In genomic region chr2:180707175-180707866, GRCh38 we compare ENCODE assay signal across 16 cellular contexts.
A peak's percentile ranks its signal among the peaks of the same experiment; 100 is the strongest.
DNase-seq lines count a peak whose midpoint lies in the region; ATAC-seq, FAIRE-seq and TF ChIP-seq lines count a peak whose summit lies in the region.
"Had no signal": no experiment of that assay in that cellular context is flagged by ENCODE, and none has a peak within 500 bp of the region (broad histone marks: within the 10 kb centered on the region; RNA-seq: fewer than 3 reads in every experiment).

No MANE protein-coding gene starts in this region.

- peak overlapping the region; percentile 28 for H3K27ac Mint-ChIP-seq in glutamatergic neuron (ENCODE audit: unreplicated experiment)
- no peak overlapping the region for H3K27ac Mint-ChIP-seq in activated CD4-positive, alpha-beta memory T cell treated with anti-CD3 and anti-CD28 coated beads, Interleukin-2, amount 10 ng/mL, durations not matched to agents 7 days and 5 days
- H3K27ac Mint-ChIP-seq: B cell; CD4-positive, CD25-positive, alpha-beta regulatory T cell; H9; IgD-negative memory B cell had no signal

- no TSS peak for BruUV-seq in A673 (replicated peaks; lab: Mats Ljungman, UMichigan)

- H3K9me3 ChIP-seq in A673 (ENCODE audit: low read depth, low read length, poor library complexity, severe bottlenecking): no peaks in the 10 kb centered on the region
- H3K9me3 ChIP-seq: Caco-2, SJCRH30 had no signal

- ATAC-seq in esophagus mucosa: no peak

- no peak overlapping the region for H3K4me3 Mint-ChIP-seq in glutamatergic neuron (ENCODE audit: unreplicated experiment)
- H3K4me3 Mint-ChIP-seq in activated CD4-positive, alpha-beta memory T cell treated with anti-CD3 and anti-CD28 coated beads, Interleukin-2, amount 10 ng/mL, durations not matched to agents 7 days and 5 days: no peak overlapping the region
- H3K4me3 Mint-ChIP-seq: B cell; CD4-positive, CD25-positive, alpha-beta regulatory T cell; H9; IgD-negative memory B cell had no signal

- intact Hi-C loops in A673 (cut with micrococcal nuclease; ENCODE audit: unreplicated experiment): no loop called here

- H3K27ac ChIP-seq in 22Rv1 (peak overlapping the region; percentile 7), A673 (ENCODE audit: low read depth, low read length, poor library complexity, severe bottlenecking) (no peak overlapping the region)
- H3K27ac ChIP-seq: RWPE1, SJCRH30 had no signal

- TF ChIP-seq CTCF in 22Rv1 (IDR thresholded peaks at IDR 0.05): no peak
- no peak for TF ChIP-seq CTCF in D721Med (IDR thresholded peaks at IDR 0.05; ENCODE audit: insufficient read depth, missing control alignments)
- TF ChIP-seq CTCF in glutamatergic neuron (IDR thresholded peaks at IDR 0.05; ENCODE audit: partially characterized antibody, unreplicated experiment): no peak
- TF ChIP-seq CTCF in A673 (conservative IDR thresholded peaks at IDR 0.05; ENCODE audit: low read depth, low read length): no peak

- H3K27me3 Mint-ChIP-seq in glutamatergic neuron (ENCODE audit: unreplicated experiment): no peaks in the 10 kb centered on the region
- H3K27me3 Mint-ChIP-seq in activated CD4-positive, alpha-beta memory T cell treated with anti-CD3 and anti-CD28 coated beads, Interleukin-2, amount 10 ng/mL, durations not matched to agents 7 days and 5 days: no peaks in the 10 kb centered on the region
- H3K27me3 Mint-ChIP-seq: B cell; CD4-positive, CD25-positive, alpha-beta regulatory T cell had no signal

- no peak overlapping the region for H3K4me3 ChIP-seq in A673 (ENCODE audit: low read depth, low read length, poor library complexity, severe bottlenecking)
- H3K4me3 ChIP-seq: SJCRH30 had no signal

- no peaks in the 10 kb centered on the region for H3K27me3 ChIP-seq in A673 (replicated peaks; ENCODE audit: insufficient read depth, low read depth, low read length, poor library complexity)
- H3K27me3 ChIP-seq: SJCRH30 had no signal

- H3K36me3 Mint-ChIP-seq in glutamatergic neuron (ENCODE audit: unreplicated experiment): no peaks in the 10 kb centered on the region
- H3K36me3 Mint-ChIP-seq in activated CD4-positive, alpha-beta memory T cell treated with anti-CD3 and anti-CD28 coated beads, Interleukin-2, amount 10 ng/mL, durations not matched to agents 7 days and 5 days (ENCODE audit: low read depth): no peaks in the 10 kb centered on the region
- H3K36me3 Mint-ChIP-seq: CD4-positive, CD25-positive, alpha-beta regulatory T cell; IgD-negative memory B cell had no signal

- peak; percentile 11 for FAIRE-seq in D721Med (lab: Jason Lieb, UNC)

- DNase-seq in D721Med (ENCODE audit: insufficient read length, low spot score) (no peak), NCI-H82 treated with DMSO at 0.1 percent for 48 hours (lab: John Stamatoyannopoulos, UW; ENCODE audit: unreplicated experiment) (peak; percentile 81), glutamatergic neuron (no peak), NCI-H1417 (lab: John Stamatoyannopoulos, UW) (no peak), A673 (ENCODE audit: low spot score) (no peak)
- DNase-seq in activated CD4-positive, alpha-beta memory T cell treated with anti-CD3 and anti-CD28 coated beads, Interleukin-2, amount 10 ng/mL, durations not matched to agents 7 days and 5 days: no peak
- DNase-seq: Caco-2; CD4-positive, CD25-positive, alpha-beta regulatory T cell; H9; NCI-H1417 treated with DMSO at 0.1 percent for 48 hours had no signal

- no peaks in the 10 kb centered on the region for H3K9me3 Mint-ChIP-seq in glutamatergic neuron (ENCODE audit: unreplicated experiment)
- no peaks in the 10 kb centered on the region for H3K9me3 Mint-ChIP-seq in activated CD4-positive, alpha-beta memory T cell treated with anti-CD3 and anti-CD28 coated beads, Interleukin-2, amount 10 ng/mL, durations not matched to agents 7 days and 5 days
- H3K9me3 Mint-ChIP-seq: IgD-negative memory B cell had no signal

- no peaks in the 10 kb centered on the region for H3K36me3 ChIP-seq in A673 (ENCODE audit: insufficient read depth, low read length, poor library complexity, severe bottlenecking)
- H3K36me3 ChIP-seq: SJCRH30 had no signal

- H3K4me1 Mint-ChIP-seq in glutamatergic neuron (ENCODE audit: low read depth, unreplicated experiment): peaks cover 17% of the 10 kb centered on the region
- H3K4me1 Mint-ChIP-seq in activated CD4-positive, alpha-beta memory T cell treated with anti-CD3 and anti-CD28 coated beads, Interleukin-2, amount 10 ng/mL, durations not matched to agents 7 days and 5 days: no peaks in the 10 kb centered on the region
- H3K4me1 Mint-ChIP-seq: B cell; CD4-positive, CD25-positive, alpha-beta regulatory T cell; H9; IgD-negative memory B cell had no signal

- peaks cover 12% of the 10 kb centered on the region for H3K4me1 ChIP-seq in A673 (ENCODE audit: insufficient read depth, low read length, poor library complexity, severe bottlenecking)
- H3K4me1 ChIP-seq: Caco-2 had no signal

- POLR2A ChIA-PET in activated CD4-positive, alpha-beta memory T cell treated with anti-CD3 and anti-CD28 coated beads, Interleukin-2, amount 10 ng/mL, durations not matched to agents 7 days and 5 days (lab: Charles Lee): no interaction called here
- POLR2A ChIA-PET in A673 (lab: Charles Lee; ENCODE audit: low non-redundant PET): no interaction called here

- CTCF ChIA-PET in activated CD4-positive, alpha-beta memory T cell treated with anti-CD3 and anti-CD28 coated beads, Interleukin-2, amount 10 ng/mL, durations not matched to agents 7 days and 5 days (lab: Charles Lee): interaction anchor here (1.2 kb wide), 1 partner anchor 352 kb away, joined by 3 read pairs; no protein-coding TSS in a partner anchor
- CTCF ChIA-PET in A673 (lab: Charles Lee): interaction anchor here (0.6 kb wide), 1 partner anchor 28 kb away, joined by 3 read pairs; no protein-coding TSS in a partner anchor
